ENCODE assay signal across 9 cellular contexts in genomic region chr3:52891164-52891563, GRCh38. TPM values are rescaled to one million over a fixed set of nuclear protein-coding genes. Genes with fewer than 3 reads are reported as not detected.
A peak's percentile ranks its signal among the peaks of the same experiment; 100 is the strongest.
DNase-seq lines count a peak whose midpoint lies in the region; ATAC-seq and TF ChIP-seq lines count a peak whose summit lies in the region.
"Had no signal": no experiment of that assay in that cellular context is flagged by ENCODE, and none has a peak within 500 bp of the region (broad histone marks: within the 10 kb centered on the region; RNA-seq: fewer than 3 reads in every experiment).

No MANE protein-coding gene starts in this region.

- H3K27me3 ChIP-seq in naive thymus-derived CD4-positive, alpha-beta T cell (ENCODE audit: control insufficient read depth in 2 of 2, insufficient read depth in 2 of 2, low read length in 2 of 2): no peaks in the 10 kb centered on the region
- no peaks in the 10 kb centered on the region for H3K27me3 ChIP-seq in prostate gland (replicated peaks; ENCODE audit: insufficient read depth)
- H3K27me3 ChIP-seq: esophagus muscularis mucosa had no signal

- H3K27ac ChIP-seq in naive thymus-derived CD4-positive, alpha-beta T cell (ENCODE audit: low read depth, low read length): no peak overlapping the region
- no peak overlapping the region for H3K27ac ChIP-seq in prostate gland

- no peaks in the 10 kb centered on the region for H3K27me3 Mint-ChIP-seq in naive thymus-derived CD4-positive, alpha-beta T cell

- H3K4me1 Mint-ChIP-seq in naive thymus-derived CD4-positive, alpha-beta T cell: peaks cover 40 to 55% (median 46%) of the 10 kb centered on the region in 7 donors

- H3K4me3 Mint-ChIP-seq in naive thymus-derived CD4-positive, alpha-beta T cell: no peak overlapping the region

- TF ChIP-seq POLR2A in prostate gland (IDR thresholded peaks at IDR 0.05): no peak

- intact Hi-C loops in naive thymus-derived CD4-positive, alpha-beta T cell (cut with micrococcal nuclease): no loop called here
- intact Hi-C loops in prostate gland (cut with DNase I): no loop called here

- CTCF ChIA-PET in naive thymus-derived CD4-positive, alpha-beta T cell (lab: Charles Lee): no interaction called here

- H3K4me1 ChIP-seq in naive thymus-derived CD4-positive, alpha-beta T cell (ENCODE audit: control insufficient read depth in 2 of 2, insufficient read depth in 2 of 2, low read length in 2 of 2): peaks cover 19 to 27% of the 10 kb centered on the region in 2 donors
- peaks cover 8% of the 10 kb centered on the region for H3K4me1 ChIP-seq in prostate gland (replicated peaks)

- H3K36me3 ChIP-seq in naive thymus-derived CD4-positive, alpha-beta T cell (ENCODE audit: control insufficient read depth in 2 of 3, insufficient read depth in 3 of 3, low read length in 3 of 3): no peaks in the 10 kb centered on the region
- no peaks in the 10 kb centered on the region for H3K36me3 ChIP-seq in prostate gland

- no peaks in the 10 kb centered on the region for H3K9me3 ChIP-seq in naive thymus-derived CD4-positive, alpha-beta T cell (ENCODE audit: control insufficient read depth in 2 of 3, low read length in 3 of 3)
- no peaks in the 10 kb centered on the region for H3K9me3 ChIP-seq in prostate gland
- H3K9me3 ChIP-seq: esophagus muscularis mucosa had no signal

- peak; percentile 26 for ATAC-seq in HG02759 (IDR thresholded peaks at IDR 0.05; ENCODE audit: unreplicated experiment)
- no peak for ATAC-seq in naive thymus-derived CD4-positive, alpha-beta T cell
- no peak for ATAC-seq in GM21529 (IDR thresholded peaks at IDR 0.05; ENCODE audit: unreplicated experiment)

- 84% methylated on average over 9 of the region's 9 CpGs for WGBS in prostate gland

- H3K36me3 Mint-ChIP-seq in naive thymus-derived CD4-positive, alpha-beta T cell: peaks cover 0 to 7% (median 5%) of the 10 kb centered on the region in 5 donors

- POLR2A ChIA-PET in naive thymus-derived CD4-positive, alpha-beta T cell (lab: Charles Lee): no interaction called here

- no peaks in the 10 kb centered on the region for H3K9me3 Mint-ChIP-seq in naive thymus-derived CD4-positive, alpha-beta T cell

- H3K27ac Mint-ChIP-seq in naive thymus-derived CD4-positive, alpha-beta T cell: no peak overlapping the region

- no peak for TF ChIP-seq CTCF in prostate gland (IDR thresholded peaks at IDR 0.05)

- DNase-seq in activated CD8-positive, alpha-beta memory T cell treated with anti-CD3 and anti-CD28 coated beads for 48 hours (ENCODE audit: low read depth in 2 of 3, low spot score in 2 of 3): peak in 2 of 3 experiments; percentile 18 to 21
- DNase-seq in kidney tubule cell (ENCODE audit: low spot score): peak; percentile 14
- peak; percentile 69 for DNase-seq in stimulated activated CD8-positive, alpha-beta memory T cell treated with anti-CD3 and anti-CD28 coated beads, Interleukin-4, amount 100 ng/mL, for 48 hours
- DNase-seq in naive thymus-derived CD4-positive, alpha-beta T cell: no peak
- DNase-seq in prostate gland (ENCODE audit: low spot score): no peak
- DNase-seq in SW 1271 (lab: John Stamatoyannopoulos, UW): no peak

- no peak overlapping the region for H3K4me3 ChIP-seq in naive thymus-derived CD4-positive, alpha-beta T cell (ENCODE audit: low read length)
- no peak overlapping the region for H3K4me3 ChIP-seq in prostate gland
- H3K4me3 ChIP-seq: esophagus muscularis mucosa had no signal

RNA-seq across cellular contexts. Expression of gene STIMATE, which starts 6.2 kb away (rescaled TPM):
- total RNA-seq in naive thymus-derived CD4-positive, alpha-beta T cell: 10 to 100 TPM; 21.1 to 44.9 (median 34.5) TPM
- polyA plus RNA-seq in naive thymus-derived CD4-positive, alpha-beta T cell: 1 to 10 TPM; 3.0 to 4.7 TPM
- total RNA-seq in prostate gland: 10 to 100 TPM in 1 of 2 donors, 1 to 10 TPM in 1; 7.2 to 20.5 TPM

RNA-seq across cellular contexts. Expression of gene MUSTN1, which starts 56.3 kb away (rescaled TPM):
- total RNA-seq in naive thymus-derived CD4-positive, alpha-beta T cell: 10 to 100 TPM in 1 of 5 experiments, 1 to 10 TPM in 3, under 1 TPM in 1; 0.76 to 10.0 (median 2.6) TPM
- not detected for polyA plus RNA-seq in naive thymus-derived CD4-positive, alpha-beta T cell
- 10 to 100 TPM; 10.5 to 14.4 TPM for total RNA-seq in prostate gland

Comparison
In these comparisons a context has a peak if more than half of its experiments do, and no peak if none do; other contexts are left out.
1. DNase-seq: peak in activated CD8-positive, alpha-beta memory T cell treated with anti-CD3 and anti-CD28 coated beads for 48 hours (2 of 3), kidney tubule cell (single experiment) and stimulated activated CD8-positive, alpha-beta memory T cell treated with anti-CD3 and anti-CD28 coated beads, Interleukin-4, amount 100 ng/mL, for 48 hours (single experiment); none in naive thymus-derived CD4-positive, alpha-beta T cell (0 of 9), prostate gland (single experiment) and SW 1271 (0 of 2).